ENCODE assay signal across 23 cellular contexts in the genomic region with DNA sequence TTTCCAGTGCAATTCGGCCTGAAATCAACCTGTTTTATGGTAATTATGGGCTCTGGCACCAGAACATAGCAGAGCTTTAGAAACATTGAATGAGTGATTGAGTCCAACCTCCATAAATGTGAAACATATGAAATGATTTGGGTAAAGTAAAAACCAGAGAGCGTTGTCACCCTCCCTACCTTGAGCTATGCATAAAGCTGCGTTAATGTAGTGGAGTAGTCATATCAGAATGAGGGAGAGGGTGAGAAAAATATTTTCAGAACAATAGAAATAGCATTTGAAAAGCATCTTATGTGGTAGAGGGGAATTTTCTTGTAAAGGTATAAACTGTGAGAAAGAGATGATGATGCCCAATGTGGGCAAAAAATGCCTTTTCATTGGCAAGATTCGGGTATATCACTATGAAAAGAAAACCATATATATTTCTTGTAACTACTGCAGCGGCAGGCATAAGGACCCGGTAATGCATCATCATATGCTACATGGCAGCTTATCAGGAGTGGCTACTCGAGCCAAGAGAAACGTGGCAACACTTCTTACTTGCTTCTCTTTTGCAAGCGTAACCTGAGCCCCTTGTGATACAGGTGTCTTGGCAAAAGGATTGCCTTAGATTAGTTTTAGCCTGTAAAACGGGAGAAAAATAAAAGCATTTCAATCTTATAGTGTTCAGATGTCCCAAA.
DNase-seq lines count a peak whose midpoint lies in the region; ATAC-seq and TF ChIP-seq lines count a peak whose summit lies in the region.
"Had no signal": no experiment of that assay in that cellular context is flagged by ENCODE, and none has a peak within 500 bp of the region (broad histone marks: within the 10 kb centered on the region; RNA-seq: fewer than 3 reads in every experiment).

No MANE protein-coding gene starts in this region.

- H3K36me3 ChIP-seq in GM23338 (ENCODE audit: insufficient read depth), result no peaks in the 10 kb centered on the region
- H3K36me3 ChIP-seq: heart right ventricle, tibial artery, WERI-Rb-1 had no signal

- H3K4me3 ChIP-seq in GM23338 (no peak overlapping the region), LNCaP clone FGC (ENCODE audit: low read depth, low read length) (no peak overlapping the region)
- H3K4me3 ChIP-seq: heart right ventricle, tibial artery had no signal

- no peaks in the 10 kb centered on the region for H3F3A ChIP-seq in GM23338 (replicated peaks; ENCODE audit: low read depth)

- no peaks in the 10 kb centered on the region for H3K79me2 ChIP-seq in GM23338 (replicated peaks; ENCODE audit: insufficient read depth)

- peaks cover 10% of the 10 kb centered on the region for H3K4me1 ChIP-seq in GM23338 (ENCODE audit: insufficient read depth)

- H3K9me2 ChIP-seq in GM23338 (ENCODE audit: insufficient read depth), result no peaks in the 10 kb centered on the region

- no peak overlapping the region for H3K27ac ChIP-seq in GM23338 (ENCODE audit: low read depth)
- H3K27ac ChIP-seq: WERI-Rb-1 had no signal

- intact Hi-C loops in Right ventricle myocardium inferior (cut with DNase I), result no loop called here

- peak; percentile 72 for ATAC-seq in GM23338
- ATAC-seq in Right ventricle myocardium inferior, result no peak
- no peak for ATAC-seq in GM21528 (IDR thresholded peaks at IDR 0.05; ENCODE audit: low FRiP score, unreplicated experiment)
- ATAC-seq: activated CD8-positive, alpha-beta T cell treated with anti-CD3 and anti-CD28 coated beads for 36 hours; heart right ventricle; natural killer cell had no signal

- H3K27me3 ChIP-seq in GM23338 (ENCODE audit: insufficient read depth), result no peaks in the 10 kb centered on the region
- H3K27me3 ChIP-seq: heart right ventricle, tibial artery had no signal

- no peak for TF ChIP-seq POLR2A in erythroblast (IDR thresholded peaks at IDR 0.05; ENCODE audit: low read length)

- no peaks in the 10 kb centered on the region for H4K20me1 ChIP-seq in GM23338 (replicated peaks; ENCODE audit: insufficient read depth)

- H2AFZ ChIP-seq in GM23338, result no peak overlapping the region

- peaks cover 12% of the 10 kb centered on the region for H3K4me1 Mint-ChIP-seq in GM23338

- peak; percentile 59 for DNase-seq in GM23338 (ENCODE audit: low spot score)
- DNase-seq in LNCaP clone FGC (ENCODE audit: low read depth), result peak; percentile 23
- DNase-seq in NCI-H2171 treated with DMSO at 0.1 percent for 48 hours (lab: John Stamatoyannopoulos, UW), result peak; percentile 53
- DNase-seq in left kidney (ENCODE audit: low read depth, low spot score), result peak; percentile 56
- DNase-seq in cortex of kidney (lab: John Stamatoyannopoulos, UW), result no peak
- DNase-seq in Right ventricle myocardium inferior (ENCODE audit: missing footprints), result no peak
- DNase-seq in erythroblast (lab: John Stamatoyannopoulos, UW), result no peak
- DNase-seq: activated CD8-positive, alpha-beta T cell treated with anti-CD3 and anti-CD28 coated beads for 36 hours; Calu3; caudate nucleus; effector CD4-positive, alpha-beta T cell; GOT3; heart right ventricle; KG1; mesenchymal stem cell; natural killer cell; posterior cingulate gyrus; SHP77; tibial artery; WERI-Rb-1 had no signal

- no peak overlapping the region for H3K4me3 Mint-ChIP-seq in GM23338
- H3K4me3 Mint-ChIP-seq: activated CD8-positive, alpha-beta T cell treated with anti-CD3 and anti-CD28 coated beads for 36 hours; B cell; natural killer cell; T-helper 1 cell treated with Interleukin-12 subunit alpha and Interleukin-12 subunit beta and Interleukin-4 antibody, amounts not matched to agents 30 μg/mL and 1 μg/mL, for 36 hours had no signal

- no peaks in the 10 kb centered on the region for H3K36me3 Mint-ChIP-seq in GM23338 (ENCODE audit: low read depth)
- H3K36me3 Mint-ChIP-seq: natural killer cell had no signal

- no peaks in the 10 kb centered on the region for H3K27me3 Mint-ChIP-seq in GM23338 (ENCODE audit: insufficient read depth, low read depth, poor library complexity)

- TF ChIP-seq CTCF in GM23338 (conservative IDR thresholded peaks at IDR 0.05; ENCODE audit: low read depth in 2 of 2) (no peak), LNCaP clone FGC (IDR thresholded peaks at IDR 0.05; ENCODE audit: control insufficient read depth, extremely low read depth, insufficient read depth) (no peak)

- no peak overlapping the region for H3K4me2 ChIP-seq in GM23338

- no peak overlapping the region for H3K27ac Mint-ChIP-seq in GM23338
- H3K27ac Mint-ChIP-seq: activated CD8-positive, alpha-beta T cell treated with anti-CD3 and anti-CD28 coated beads for 36 hours; B cell; natural killer cell; T-helper 1 cell treated with Interleukin-12 subunit alpha and Interleukin-12 subunit beta and Interleukin-4 antibody, amounts not matched to agents 30 μg/mL and 1 μg/mL, for 36 hours had no signal

- no peaks in the 10 kb centered on the region for H3K9me3 Mint-ChIP-seq in GM23338
- H3K9me3 Mint-ChIP-seq: activated CD8-positive, alpha-beta T cell treated with anti-CD3 and anti-CD28 coated beads for 36 hours; natural killer cell; T-helper 1 cell treated with Interleukin-12 subunit alpha and Interleukin-12 subunit beta and Interleukin-4 antibody, amounts not matched to agents 30 μg/mL and 1 μg/mL, for 36 hours had no signal

TF ChIP-seq in GM23338, 12 proteins besides CTCF, POLR2A, EP300 and RAD21 (continues in another document):
- no peak for TF ChIP-seq NANOG (IDR thresholded peaks at IDR 0.05; ENCODE audit: borderline replicate concordance)
- no peak for TF ChIP-seq JUNB (IDR thresholded peaks at IDR 0.05; ENCODE audit: unreplicated experiment)
- no peak for TF ChIP-seq ZNF114 (CRISPR knock-in tag; IDR thresholded peaks at IDR 0.05)
- TF ChIP-seq STAT1 (IDR thresholded peaks at IDR 0.05; ENCODE audit: unreplicated experiment), result no peak
- no peak for TF ChIP-seq EZH2 (IDR thresholded peaks at IDR 0.05; ENCODE audit: low read depth, unreplicated experiment)
- no peak for TF ChIP-seq REST (IDR thresholded peaks at IDR 0.05; ENCODE audit: unreplicated experiment)

Comparison
In these comparisons a context has a peak if more than half of its experiments do, and no peak if none do; other contexts are left out.
1. DNase-seq: peak in GM23338 (single experiment), LNCaP clone FGC (single experiment), NCI-H2171 treated with DMSO at 0.1 percent for 48 hours (single experiment) and left kidney (single experiment); none in cortex of kidney (single experiment), Right ventricle myocardium inferior (single experiment) and erythroblast (0 of 2).